7 cellular contexts compared by ENCODE assay signal in genomic region chr1:8197493-8198282, GRCh38.
DNase-seq lines count a peak whose midpoint lies in the region; ATAC-seq lines count a peak whose summit lies in the region.

No MANE protein-coding gene starts in this region.

- H3K27ac Mint-ChIP-seq in activated naive CD8-positive, alpha-beta T cell treated with anti-CD3 and anti-CD28 coated beads for 36 hours = no peak overlapping the region

- no peaks in the 10 kb centered on the region for H3K9me3 Mint-ChIP-seq in activated naive CD8-positive, alpha-beta T cell treated with anti-CD3 and anti-CD28 coated beads for 36 hours

- peak overlapping the region; percentile 100 for H3K27ac ChIP-seq in stomach smooth muscle (ENCODE audit: low read length)

- intact Hi-C loops in left ventricle myocardium superior (cut with micrococcal nuclease) = no loop called here

- peak; percentile 49 for ATAC-seq in left ventricle myocardium superior
- ATAC-seq in GM21528 (IDR thresholded peaks at IDR 0.05; ENCODE audit: low FRiP score, unreplicated experiment) = no peak

- peaks cover 3% of the 10 kb centered on the region for H3K27me3 Mint-ChIP-seq in activated naive CD8-positive, alpha-beta T cell treated with anti-CD3 and anti-CD28 coated beads for 36 hours

- no peaks in the 10 kb centered on the region for H3K36me3 Mint-ChIP-seq in activated naive CD8-positive, alpha-beta T cell treated with anti-CD3 and anti-CD28 coated beads for 36 hours

- H3K27me3 ChIP-seq in stomach smooth muscle (ENCODE audit: control insufficient read depth in 1 of 2, insufficient read depth in 2 of 2, low read length in 2 of 2) = no peaks in the 10 kb centered on the region

- DNase-seq in HCEC 1CT (peak; percentile 91), SW 1271 (lab: John Stamatoyannopoulos, UW) (peak; percentile 38 to 83), left ventricle myocardium superior (peak; percentile 73), HuH-7.5 (ENCODE audit: low spot score) (no peak)
- DNase-seq in activated naive CD8-positive, alpha-beta T cell treated with anti-CD3 and anti-CD28 coated beads for 36 hours = no peak

- H3K9ac ChIP-seq in stomach smooth muscle (ENCODE audit: low read length in 2 of 2) = peak overlapping the region; percentile 29 to 51

- H3K4me3 Mint-ChIP-seq in activated naive CD8-positive, alpha-beta T cell treated with anti-CD3 and anti-CD28 coated beads for 36 hours = no peak overlapping the region

- H3K4me1 Mint-ChIP-seq in activated naive CD8-positive, alpha-beta T cell treated with anti-CD3 and anti-CD28 coated beads for 36 hours = peaks cover 6% of the 10 kb centered on the region

- H3K4me3 ChIP-seq in stomach smooth muscle (ENCODE audit: low read length in 2 of 2) = peak overlapping the region in 1 of 2 donors; percentile 11

- no peaks in the 10 kb centered on the region for H3K9me3 ChIP-seq in stomach smooth muscle (ENCODE audit: control insufficient read depth in 2 of 2, low read length in 2 of 2)

- no peaks in the 10 kb centered on the region for H3K36me3 ChIP-seq in stomach smooth muscle (ENCODE audit: control insufficient read depth in 2 of 2, insufficient read depth in 2 of 2, low read length in 2 of 2)

- peaks cover 46% of the 10 kb centered on the region for H3K4me1 ChIP-seq in stomach smooth muscle (ENCODE audit: control insufficient read depth, insufficient read depth, low read length)

Comparison
In these comparisons a context has a peak if more than half of its experiments do, and no peak if none do; other contexts are left out.
1. DNase-seq: peak in HCEC 1CT (single experiment), SW 1271 (2 of 2) and left ventricle myocardium superior (single experiment); none in HuH-7.5 (single experiment) and activated naive CD8-positive, alpha-beta T cell treated with anti-CD3 and anti-CD28 coated beads for 36 hours (single experiment).